ENCODE assay signal across 7 cellular contexts in genomic region chr2:196101325-196101981, GRCh38. TPM values are rescaled to one million over a fixed set of nuclear protein-coding genes. Genes with fewer than 3 reads are reported as not detected.
DNase-seq lines count a peak whose midpoint lies in the region; ATAC-seq and TF ChIP-seq lines count a peak whose summit lies in the region.

No MANE protein-coding gene starts in this region.

- H3K4me2 ChIP-seq in OCI-LY3 (ENCODE audit: low read length) (peak overlapping the region; percentile 68), mammary epithelial cell (ENCODE audit: insufficient read depth, low read depth, low read length) (no peak overlapping the region)

- H3K27me3 ChIP-seq in OCI-LY3 (ENCODE audit: low read depth, low read length), result no peaks in the 10 kb centered on the region
- no peaks in the 10 kb centered on the region for H3K27me3 ChIP-seq in suprapubic skin
- no peaks in the 10 kb centered on the region for H3K27me3 ChIP-seq in mammary epithelial cell (ENCODE audit: insufficient read depth, low read length)

- peak overlapping the region; percentile 34; the same call in 1 of the 2 replicates for H3K9ac ChIP-seq in OCI-LY3 (ENCODE audit: low read length)
- no peak overlapping the region for H3K9ac ChIP-seq in mammary epithelial cell (ENCODE audit: insufficient read depth, low read length)

- CTCF ChIA-PET in mammary epithelial cell (lab: Charles Lee; ENCODE audit: low non-redundant PET), result no interaction called here

- peak overlapping the region; percentile 32 for H3K4me3 ChIP-seq in OCI-LY3 (ENCODE audit: low read length)
- H3K4me3 ChIP-seq in foreskin fibroblast (ENCODE audit: low read depth in 1 of 2, low read length in 2 of 2), result no peak overlapping the region
- H3K4me3 ChIP-seq in suprapubic skin, result no peak overlapping the region
- H3K4me3 ChIP-seq in mammary epithelial cell (replicated peaks in 1 of 3; ENCODE audit: insufficient read depth in 1 of 3, low read depth in 2 of 3, low read length in 3 of 3), result no peak overlapping the region

- H3K4me1 ChIP-seq in OCI-LY3 (ENCODE audit: low read length), result peaks cover 66% of the 10 kb centered on the region
- peaks cover 4% of the 10 kb centered on the region for H3K4me1 ChIP-seq in suprapubic skin
- no peaks in the 10 kb centered on the region for H3K4me1 ChIP-seq in mammary epithelial cell (ENCODE audit: insufficient read depth, low read length)

- H2AFZ ChIP-seq in OCI-LY3 (ENCODE audit: low read depth, low read length) (peak overlapping the region; percentile 13; the same call in 1 of the 2 replicates), mammary epithelial cell (ENCODE audit: low read depth, low read length) (no peak overlapping the region)

- in situ Hi-C loops in mammary epithelial cell (cut with MboI; ENCODE audit: low sequenced_read_pairs in 2 of 2), result no loop called here

- H3K27ac ChIP-seq in OCI-LY3 (ENCODE audit: low read length), result peak overlapping the region; percentile 83
- peak overlapping the region; percentile 5 for H3K27ac ChIP-seq in suprapubic skin
- H3K27ac ChIP-seq in mammary epithelial cell (ENCODE audit: insufficient read depth, low read depth, low read length), result no peak overlapping the region

- TF ChIP-seq CTCF in OCI-LY3 (IDR thresholded peaks at IDR 0.05; ENCODE audit: low read depth, low read length) (no peak), foreskin fibroblast (IDR thresholded peaks at IDR 0.05; ENCODE audit: low read depth, low read length) (no peak), suprapubic skin (IDR thresholded peaks at IDR 0.05) (no peak), mammary epithelial cell (conservative IDR thresholded peaks at IDR 0.05 in 1 of 2, IDR thresholded peaks at IDR 0.05 in 1 of 2; ENCODE audit: extremely low read depth in 1 of 2, insufficient read depth in 1 of 2, low read depth in 1 of 2, low read length in 2 of 2) (no peak)

- dilution Hi-C loops in mammary epithelial cell (cut with HindIII; ENCODE audit: low sequenced_read_pairs), result no loop called here

- H3K9me3 ChIP-seq in OCI-LY3 (ENCODE audit: insufficient read depth, low read length) (no peaks in the 10 kb centered on the region), suprapubic skin (no peaks in the 10 kb centered on the region), mammary epithelial cell (replicated peaks; ENCODE audit: insufficient read depth, low read length) (no peaks in the 10 kb centered on the region)

- ATAC-seq in GM18909 (IDR thresholded peaks at IDR 0.05; ENCODE audit: poor library complexity, unreplicated experiment) (peak; percentile 99), HG02588 (IDR thresholded peaks at IDR 0.05; ENCODE audit: unreplicated experiment) (peak; percentile 98)

- intact Hi-C loops in mammary epithelial cell (cut with micrococcal nuclease), result no loop called here

- no peaks in the 10 kb centered on the region for H3K36me3 ChIP-seq in OCI-LY3 (replicated peaks; ENCODE audit: low read depth, low read length)
- H3K36me3 ChIP-seq in suprapubic skin, result no peaks in the 10 kb centered on the region
- no peaks in the 10 kb centered on the region for H3K36me3 ChIP-seq in mammary epithelial cell (ENCODE audit: insufficient read depth, low read length)

- H4K20me1 ChIP-seq in OCI-LY3 (ENCODE audit: insufficient read depth, low read length), result no peaks in the 10 kb centered on the region
- H4K20me1 ChIP-seq in mammary epithelial cell (ENCODE audit: insufficient read depth, low read length), result no peaks in the 10 kb centered on the region

- no TSS peak for BruUV-seq in mammary epithelial cell (replicated peaks; lab: Mats Ljungman, UMichigan)

- DNase-seq in foreskin fibroblast, result peak; percentile 49 to 68
- no peak for DNase-seq in suprapubic skin (ENCODE audit: low spot score in 2 of 2)
- no peak for DNase-seq in middle frontal gyrus (ENCODE audit: extremely low spot score, low spot score)
- DNase-seq in mammary epithelial cell, result no peak

- TF ChIP-seq POLR2A in suprapubic skin (IDR thresholded peaks at IDR 0.05), result no peak

- 51% methylated on average over 6 of the region's 6 CpGs for WGBS in suprapubic skin
- 55% methylated on average over 6 of the region's 6 CpGs for WGBS in mammary epithelial cell (ENCODE audit: low coverage, missing lambda C conversion rate)

- H3K79me2 ChIP-seq in OCI-LY3 (ENCODE audit: low read length), result no peaks in the 10 kb centered on the region
- H3K79me2 ChIP-seq in mammary epithelial cell (ENCODE audit: insufficient read depth, low read length), result no peaks in the 10 kb centered on the region

- no peak for TF ChIP-seq EP300 in suprapubic skin (IDR thresholded peaks at IDR 0.05)

RNA-seq across cellular contexts. Expression of gene DNAH7, which starts 32.8 kb away (rescaled TPM):
- total RNA-seq in suprapubic skin (1 to 10 TPM in 1 of 4 donors, under 1 TPM in 3; 0.10 to 1.2 (median 0.27) TPM), mammary epithelial cell (1 to 10 TPM in 1 of 2 donors, under 1 TPM in 1; 0.56 to 1.0 TPM)
- polyA plus RNA-seq in mammary epithelial cell, result 0.10 TPM
- polyA minus RNA-seq in mammary epithelial cell, result not detected

Comparison
In these comparisons a context has a peak if more than half of its experiments do, and no peak if none do; other contexts are left out.
1. DNase-seq: peak in foreskin fibroblast (2 of 2); none in suprapubic skin (0 of 2), middle frontal gyrus (single experiment) and mammary epithelial cell (single experiment).